8 cellular contexts compared by ENCODE assay signal in the genomic region with DNA sequence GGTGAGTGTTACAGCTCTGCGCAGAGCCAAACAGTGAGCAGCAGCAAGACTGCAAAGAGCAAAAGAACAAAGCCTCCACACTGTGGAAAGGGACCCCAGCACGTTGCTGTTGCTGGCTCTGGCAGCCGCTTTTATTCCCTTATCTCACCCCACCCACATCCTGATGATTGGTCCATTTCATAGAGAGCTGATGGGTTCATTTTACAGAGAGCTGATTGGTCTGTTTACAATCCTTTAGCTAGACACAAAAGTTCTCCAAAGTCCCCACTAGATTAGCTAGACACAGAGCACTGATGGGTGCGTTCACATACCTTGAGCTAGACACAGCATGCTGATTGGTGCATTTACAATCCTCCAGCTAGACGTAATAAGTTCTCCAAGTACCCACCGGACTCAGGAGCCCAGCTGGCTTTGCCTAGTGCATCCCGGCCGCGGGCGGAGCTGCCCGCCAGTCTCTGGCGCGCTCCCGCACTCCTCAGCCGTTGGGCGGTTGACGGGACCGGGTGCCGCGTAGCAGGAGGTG.
DNase-seq lines count a peak whose midpoint lies in the region; FAIRE-seq and TF ChIP-seq lines count a peak whose summit lies in the region.
"Not testable (repeated sequence)": the region's sequence is repeated elsewhere in the genome, so short reads cannot be mapped to it uniquely, and the experiment has no call there.

No MANE protein-coding gene starts in this region.

- CTCF ChIA-PET in activated CD4-positive, alpha-beta memory T cell treated with anti-CD3 and anti-CD28 coated beads, Interleukin-2, amount 10 ng/mL, durations not matched to agents 7 days and 5 days (lab: Charles Lee), result not testable (repeated sequence)

- TF ChIP-seq CTCF in coronary artery (IDR thresholded peaks at IDR 0.05), result not testable (repeated sequence)

- peak overlapping the region; percentile 91 for H3K27ac Mint-ChIP-seq in activated CD4-positive, alpha-beta memory T cell treated with anti-CD3 and anti-CD28 coated beads, Interleukin-2, amount 10 ng/mL, durations not matched to agents 7 days and 5 days

- H3K4me1 Mint-ChIP-seq in activated CD4-positive, alpha-beta memory T cell treated with anti-CD3 and anti-CD28 coated beads, Interleukin-2, amount 10 ng/mL, durations not matched to agents 7 days and 5 days, result peaks cover 12% of the 10 kb centered on the region

- H3K9me3 ChIP-seq in iPS-20b (ENCODE audit: insufficient read depth, low read depth, low read length); thymus (ENCODE audit: control insufficient read depth): not testable (repeated sequence)

- H3K36me3 Mint-ChIP-seq in activated CD4-positive, alpha-beta memory T cell treated with anti-CD3 and anti-CD28 coated beads, Interleukin-2, amount 10 ng/mL, durations not matched to agents 7 days and 5 days (ENCODE audit: low read depth), result not testable (repeated sequence)

- not testable (repeated sequence) for H3K27me3 Mint-ChIP-seq in activated CD4-positive, alpha-beta memory T cell treated with anti-CD3 and anti-CD28 coated beads, Interleukin-2, amount 10 ng/mL, durations not matched to agents 7 days and 5 days

- not testable (repeated sequence) for H3K36me3 ChIP-seq in iPS-20b (ENCODE audit: insufficient read depth, low read depth, low read length); thymus (ENCODE audit: control insufficient read depth, insufficient read depth)

- FAIRE-seq in RCC 7860 (lab: Jason Lieb, UNC), result peak; percentile 46

- peak overlapping the region; percentile 87 for H3K4me3 Mint-ChIP-seq in activated CD4-positive, alpha-beta memory T cell treated with anti-CD3 and anti-CD28 coated beads, Interleukin-2, amount 10 ng/mL, durations not matched to agents 7 days and 5 days

- not testable (repeated sequence) for H3K4me1 ChIP-seq in iPS-20b (ENCODE audit: insufficient read depth, low read length); thymus (ENCODE audit: control insufficient read depth, insufficient read depth, low read length)

- H3K27ac ChIP-seq in coronary artery, result peak overlapping the region; percentile 75 to 96
- not testable (repeated sequence) for H3K27ac ChIP-seq in iPS-20b (ENCODE audit: low read length)
- H3K27ac ChIP-seq in thymus (ENCODE audit: low read depth), result peak overlapping the region; percentile 42

- in situ Hi-C loops in G401 (cut with HindIII; ENCODE audit: low sequenced_read_pairs), result not testable (repeated sequence)

- WGBS in thymus, result 11% methylated on average over 13 of the region's 20 CpGs

- not testable (repeated sequence) for H3K9me3 Mint-ChIP-seq in activated CD4-positive, alpha-beta memory T cell treated with anti-CD3 and anti-CD28 coated beads, Interleukin-2, amount 10 ng/mL, durations not matched to agents 7 days and 5 days

- H3K4me3 ChIP-seq in coronary artery (peak overlapping the region; percentile 93), iPS-20b (ENCODE audit: low read length) (peak overlapping the region; percentile 66), thymus (ENCODE audit: low read length) (peak overlapping the region; percentile 49)

- POLR2A ChIA-PET in activated CD4-positive, alpha-beta memory T cell treated with anti-CD3 and anti-CD28 coated beads, Interleukin-2, amount 10 ng/mL, durations not matched to agents 7 days and 5 days (lab: Charles Lee), result interaction anchor here (0.6 to 1.0 kb wide), 2 partner anchors 183 to 483 kb away, joined by 3 read pairs; a partner anchor contains a TSS

- DNase-seq in G401 (ENCODE audit: low spot score), result peak; percentile 58
- DNase-seq in NCI-H1417 (lab: John Stamatoyannopoulos, UW), result peak; percentile 37 to 94 (median 76)
- peak; percentile 93 for DNase-seq in RCC 7860 (ENCODE audit: low spot score)
- DNase-seq in activated CD4-positive, alpha-beta memory T cell treated with anti-CD3 and anti-CD28 coated beads, Interleukin-2, amount 10 ng/mL, durations not matched to agents 7 days and 5 days, result peak; percentile 66
- DNase-seq in coronary artery (ENCODE audit: low spot score), result peak; percentile 33
- DNase-seq in putamen (ENCODE audit: low spot score), result peak; percentile 52

- peak overlapping the region; percentile 55; the same call in 1 of the 2 replicates for H3K9ac ChIP-seq in iPS-20b (ENCODE audit: low read depth, low read length)

- not testable (repeated sequence) for H3K27me3 ChIP-seq in iPS-20b (ENCODE audit: insufficient read depth, low read length); thymus (ENCODE audit: control insufficient read depth, insufficient read depth)

Comparison
In these comparisons a context has a peak if more than half of its experiments do, and no peak if none do; other contexts are left out.
1. DNase-seq: peak in every context shown above with its lines; median percentile 93 in RCC 7860; 76 in NCI-H1417; 66 in activated CD4-positive, alpha-beta memory T cell treated with anti-CD3 and anti-CD28 coated beads, Interleukin-2, amount 10 ng/mL, durations not matched to agents 7 days and 5 days; 58 in G401; 52 in putamen; 33 in coronary artery.